In genomic region chr7:83430289-83430688, GRCh38 we compare ENCODE assay signal across 8 cellular contexts.
A peak's percentile ranks its signal among the peaks of the same experiment; 100 is the strongest.
DNase-seq lines count a peak whose midpoint lies in the region; ATAC-seq, FAIRE-seq and TF ChIP-seq lines count a peak whose summit lies in the region.
"Not testable (repeated sequence)": the region's sequence is repeated elsewhere in the genome, so short reads cannot be mapped to it uniquely, and the experiment has no call there.

No MANE protein-coding gene starts in this region.

- peak overlapping the region; percentile 72; the same call in 1 of the 2 replicates for H3K27ac Mint-ChIP-seq in GM23338
- H3K27ac Mint-ChIP-seq in H9, result peak overlapping the region in 2 of 3 experiments; percentile 16 to 60; a peak in 1 of 7 replicates
- 0 out of 2 replicates have a peak overlapping the region, but pooled peaks have one; percentile 91 for H3K27ac Mint-ChIP-seq in WTC11

- TF ChIP-seq RAD21 in H1 (IDR thresholded peaks at IDR 0.05 in 1 of 2, conservative IDR thresholded peaks at IDR 0.05 in 1 of 2; ENCODE audit: low read depth in 2 of 2, low read length in 2 of 2), result not testable (repeated sequence)

- not testable (repeated sequence) for FAIRE-seq in H1 (lab: Jason Lieb, UNC)

- not testable (repeated sequence) for H3T11ph ChIP-seq in H9 (ENCODE audit: low read length)

- not testable (repeated sequence) for H3K4me2 ChIP-seq in GM23338; H9 (ENCODE audit: insufficient read depth, insufficient read length, low read length); H1 (ENCODE audit: insufficient read depth in 1 of 2, low read depth in 2 of 2, low read length in 2 of 2)

- not testable (repeated sequence) for H2BK12ac ChIP-seq in H9 (ENCODE audit: insufficient read length, low read depth, low read length); H1 (ENCODE audit: low read depth, low read length)

- TF ChIP-seq EP300 in H1 (IDR thresholded peaks at IDR 0.05; ENCODE audit: borderline replicate concordance in 1 of 2, low read depth in 2 of 2, low read length in 2 of 2), result not testable (repeated sequence)

- not testable (repeated sequence) for H3K4me3 Mint-ChIP-seq in GM23338, H9, WTC11

- H3K4me3 ChIP-seq in GM23338; HEK293 (ENCODE audit: low read depth, low read length); HUES48 (ENCODE audit: low read depth, low read length); HUES6 (ENCODE audit: low read depth, low read length); HUES64 (ENCODE audit: low read length); H1 (ENCODE audit: extremely low read depth in 1 of 4, insufficient read depth in 2 of 4, low read depth in 3 of 4, low read length in 4 of 4): not testable (repeated sequence)

- H3K27me3 Mint-ChIP-seq in GM23338 (ENCODE audit: insufficient read depth, low read depth, poor library complexity); H9 (ENCODE audit: low read depth); WTC11 (ENCODE audit: low read depth): not testable (repeated sequence)

- not testable (repeated sequence) for H3K18ac ChIP-seq in H9 (ENCODE audit: insufficient read length, low read depth, low read length); H1 (ENCODE audit: extremely low read depth, low read length)

- not testable (repeated sequence) for H4K91ac ChIP-seq in H9 (ENCODE audit: insufficient read length, low read depth, low read length); H1 (replicated peaks; ENCODE audit: insufficient read length, low read length)

- H4K8ac ChIP-seq in H9 (replicated peaks; ENCODE audit: insufficient read length, low read depth, low read length); H1 (ENCODE audit: extremely low read depth, insufficient read depth, low read length): not testable (repeated sequence)

- not testable (repeated sequence) for H3K27me3 ChIP-seq in GM23338 (ENCODE audit: insufficient read depth); H9 (ENCODE audit: insufficient read depth, low read length); HUES48 (ENCODE audit: control insufficient read depth, insufficient read depth, low read length); HUES6 (ENCODE audit: control insufficient read depth, insufficient read depth, low read length); HUES64 (ENCODE audit: insufficient read depth, low read length); H1 (replicated peaks in 1 of 4; ENCODE audit: control insufficient read depth in 3 of 4, extremely low read depth in 1 of 4, insufficient read depth in 3 of 4, low read length in 3 of 4)

- H3K4me1 ChIP-seq in GM23338 (ENCODE audit: insufficient read depth) (peaks cover 34% of the 10 kb centered on the region), HUES48 (ENCODE audit: control insufficient read depth, insufficient read depth, low read length) (peaks cover 49% of the 10 kb centered on the region), HUES6 (ENCODE audit: control insufficient read depth, insufficient read depth, low read length) (peaks cover 39% of the 10 kb centered on the region), HUES64 (ENCODE audit: insufficient read depth, low read length) (peaks cover 48% of the 10 kb centered on the region)
- H3K4me1 ChIP-seq in H9 (ENCODE audit: insufficient read depth, low read length); HEK293 (ENCODE audit: control insufficient read depth, insufficient read depth, low read length); H1 (replicated peaks in 1 of 4; ENCODE audit: control insufficient read depth in 3 of 4, insufficient read depth in 4 of 4, low read length in 3 of 4): not testable (repeated sequence)

- WGBS in H9 (ENCODE audit: extremely low coverage, insufficient read length, low lambda C conversion rate), result no CpG with 5 or more reads among the region's 5 CpGs
- 95% methylated on average over 5 of the region's 5 CpGs for WGBS in HUES64
- WGBS in H1 (ENCODE audit: extremely low coverage in 1 of 2, insufficient coverage in 1 of 2, insufficient read length in 1 of 2, insufficient replicate concordance in 2 of 2, low coverage in 1 of 2, low lambda C conversion rate in 2 of 2, missing lambda C conversion rate in 1 of 2), 2 experiments, result 95% methylated on average over 5 of the region's 5 CpGs; no CpG with 5 or more reads in 1 of the 2 experiments

- H4K5ac ChIP-seq in H9 (ENCODE audit: insufficient read length, low read depth, low read length); H1 (ENCODE audit: insufficient read length, low read depth, low read length): not testable (repeated sequence)

- not testable (repeated sequence) for H2AFZ ChIP-seq in GM23338; H9 (ENCODE audit: low read length); H1 (ENCODE audit: low read length)

- CTCF ChIA-PET in HEK293 (lab: Yijun Ruan, JAX) (interaction anchor here (1.4 kb wide), 1 partner anchor 11 kb away, joined by 3 read pairs; no protein-coding TSS in a partner anchor), WTC11 (lab: Charles Lee) (interaction anchor here (1.2 to 1.3 kb wide), 2 partner anchors 45 kb away, joined by 3 to 4 read pairs; no protein-coding TSS in a partner anchor), H1 (lab: Charles Lee; ENCODE audit: partially characterized antibody) (interaction anchor here (0.6 to 2.9 kb wide), 5 partner anchors 9 to 405 kb away, joined by 3 to 10 read pairs (median 4); no protein-coding TSS in a partner anchor)

- not testable (repeated sequence) for H3F3A ChIP-seq in GM23338 (replicated peaks; ENCODE audit: low read depth)

- H3K23me2 ChIP-seq in H9 (ENCODE audit: insufficient read length, low read depth, low read length, poor library complexity, severe bottlenecking); H1 (ENCODE audit: low read depth, low read length): not testable (repeated sequence)

- not testable (repeated sequence) for DNase-seq in GM23338 (ENCODE audit: low spot score); H9; WTC11 (ENCODE audit: low spot score); H1 (ENCODE audit: low read depth in 1 of 2, low spot score in 2 of 2)

- not testable (repeated sequence) for H2BK20ac ChIP-seq in H9 (ENCODE audit: low read depth, low read length, poor library complexity, severe bottlenecking); H1 (ENCODE audit: low read length)

- H3K9me2 ChIP-seq in GM23338 (ENCODE audit: insufficient read depth), result not testable (repeated sequence)

- not testable (repeated sequence) for H3K9me3 ChIP-seq in H9 (ENCODE audit: control insufficient read depth, low read depth, low read length); HEK293 (ENCODE audit: control insufficient read depth, insufficient read depth, low read depth, low read length); HUES48 (ENCODE audit: control insufficient read depth, insufficient read depth, low read length); HUES6 (ENCODE audit: control insufficient read depth, insufficient read depth, low read depth, low read length); HUES64 (ENCODE audit: insufficient read depth, low read depth, low read length); H1 (ENCODE audit: insufficient read depth in 2 of 2, low read depth in 1 of 2, low read length in 1 of 2)

- not testable (repeated sequence) for H2AK5ac ChIP-seq in H9 (ENCODE audit: insufficient read length, low read length); H1 (ENCODE audit: low read depth, low read length)

- H3K27ac ChIP-seq in GM23338 (ENCODE audit: low read depth) (peak overlapping the region; percentile 56), HUES48 (ENCODE audit: low read depth, low read length) (peak overlapping the region; percentile 93), HUES6 (ENCODE audit: low read depth, low read length) (peak overlapping the region; percentile 59), HUES64 (ENCODE audit: low read depth, low read length) (peak overlapping the region; percentile 79; the same call in 1 of the 2 replicates)
- H3K27ac ChIP-seq in H9 (ENCODE audit: insufficient read length, low read depth, low read length); HEK293 (ENCODE audit: extremely low read depth, low read depth, low read length); H1 (ENCODE audit: low read depth, low read length): not testable (repeated sequence)

- not testable (repeated sequence) for H3K23ac ChIP-seq in H9 (ENCODE audit: insufficient read length, low read depth, low read length); H1 (ENCODE audit: insufficient read length)

- H3K56ac ChIP-seq in H9 (ENCODE audit: insufficient read length, low read depth, low read length); H1 (replicated peaks; ENCODE audit: insufficient read length, low read depth, low read length): not testable (repeated sequence)

- not testable (repeated sequence) for H2BK5ac ChIP-seq in H9 (ENCODE audit: insufficient read length, low read length)
- 0 out of 2 replicates have a peak overlapping the region, but pooled peaks have one; percentile 16 for H2BK5ac ChIP-seq in H1 (ENCODE audit: low read depth, low read length)

- H3K14ac ChIP-seq in H9 (ENCODE audit: insufficient read depth, low read length); H1 (ENCODE audit: insufficient read length): not testable (repeated sequence)

- not testable (repeated sequence) for H3K36me3 ChIP-seq in GM23338 (ENCODE audit: insufficient read depth); HEK293 (ENCODE audit: control insufficient read depth in 2 of 2, insufficient read depth in 1 of 2, low read length in 2 of 2); HUES48 (ENCODE audit: control insufficient read depth, insufficient read depth, low read length); HUES6 (ENCODE audit: control insufficient read depth, insufficient read depth, low read length); HUES64 (ENCODE audit: insufficient read depth, low read length); H1 (ENCODE audit: control insufficient read depth in 2 of 4, insufficient read depth in 4 of 4, low read length in 3 of 4)

- not testable (repeated sequence) for TF ChIP-seq POLR2A in H1 (IDR thresholded peaks at IDR 0.05; ENCODE audit: control extremely low read depth in 1 of 2, low read depth in 2 of 2, low read length in 2 of 2)

- not testable (repeated sequence) for H3K9me3 Mint-ChIP-seq in GM23338, H9, WTC11

- H3K79me1 ChIP-seq in H9 (ENCODE audit: insufficient read depth, low read depth, low read length, poor library complexity, severe bottlenecking); H1 (ENCODE audit: low read depth, low read length): not testable (repeated sequence)

- peaks cover 40% of the 10 kb centered on the region for H3K4me1 Mint-ChIP-seq in GM23338
- H3K4me1 Mint-ChIP-seq in H9, result peaks cover 32 to 49% of the 10 kb centered on the region in 2 experiments
- H3K4me1 Mint-ChIP-seq in WTC11, result peaks cover 54% of the 10 kb centered on the region

- H3K79me2 ChIP-seq in GM23338 (replicated peaks; ENCODE audit: insufficient read depth); H9 (ENCODE audit: insufficient read depth, low read length); H1 (ENCODE audit: control insufficient read depth in 1 of 2, insufficient read depth in 2 of 2, low read length in 2 of 2): not testable (repeated sequence)

- H2BK15ac ChIP-seq in H9 (ENCODE audit: low read depth, low read length); H1 (ENCODE audit: low read length): not testable (repeated sequence)

- H4K20me1 ChIP-seq in GM23338 (replicated peaks; ENCODE audit: insufficient read depth); H9 (ENCODE audit: control insufficient read depth, insufficient read depth, insufficient read length); H1 (replicated peaks in 1 of 2; ENCODE audit: control insufficient read depth in 1 of 2, insufficient read depth in 2 of 2, low read length in 2 of 2): not testable (repeated sequence)

- not testable (repeated sequence) for TF ChIP-seq CTCF in GM23338 (conservative IDR thresholded peaks at IDR 0.05; ENCODE audit: low read depth in 2 of 2); H9 (conservative IDR thresholded peaks at IDR 0.05); HEK293 (tag by site-specific recombination; IDR thresholded peaks at IDR 0.05); WTC11 (IDR thresholded peaks at IDR 0.05); H1 (IDR thresholded peaks at IDR 0.05; ENCODE audit: control extremely low read depth in 1 of 3, insufficient read depth in 1 of 3, low read depth in 1 of 3, low read length in 3 of 3)

- not testable (repeated sequence) for ATAC-seq in GM23338, WTC11

- not testable (repeated sequence) for H2BK120ac ChIP-seq in H9 (ENCODE audit: low read depth, low read length, poor library complexity, severe bottlenecking); H1 (replicated peaks; ENCODE audit: low read depth, low read length)

- not testable (repeated sequence) for H3K36me3 Mint-ChIP-seq in GM23338 (ENCODE audit: low read depth); H9 (ENCODE audit: insufficient read depth in 1 of 3, low read depth in 3 of 3); WTC11

- POLR2A ChIA-PET in HEK293 (lab: Yijun Ruan, JAX), result not testable (repeated sequence)
- POLR2A ChIA-PET in WTC11 (lab: Charles Lee) (interaction anchor here (0.6 to 2.6 kb wide), 3 partner anchors 37 to 378 kb away, joined by 3 to 12 read pairs (median 4); no protein-coding TSS in a partner anchor), H1 (lab: Charles Lee; ENCODE audit: partially characterized antibody) (interaction anchor here (0.9 to 8.1 kb wide), 3 partner anchors 13 to 37 kb away, joined by 3 to 80 read pairs (median 3); no protein-coding TSS in a partner anchor)

- H3K4ac ChIP-seq in H9 (ENCODE audit: low read depth, low read length); H1 (replicated peaks; ENCODE audit: insufficient read length, low read depth, low read length): not testable (repeated sequence)

- H3K9ac ChIP-seq in H9 (ENCODE audit: extremely low read depth, insufficient read length, low read length); HUES48 (ENCODE audit: low read depth, low read length); HUES6 (ENCODE audit: low read length); HUES64 (ENCODE audit: low read depth, low read length); H1 (replicated peaks in 1 of 4; ENCODE audit: extremely low read depth in 1 of 4, low read depth in 3 of 4, low read length in 3 of 4): not testable (repeated sequence)

Comparison
In these comparisons a context has a peak if more than half of its experiments do, and no peak if none do; other contexts are left out.
1. H3K27ac Mint-ChIP-seq: peak in every context shown above with its lines; median percentile 91 in WTC11; 72 in GM23338; 38 in H9.